29 cellular contexts compared by ENCODE assay signal in genomic region chr22:45961679-45962430, GRCh38. TPM values are rescaled to one million over a fixed set of nuclear protein-coding genes. Genes with fewer than 3 reads are reported as not detected.
"Had no signal": no experiment of that assay in that cellular context is flagged by ENCODE, and none has a peak within 500 bp of the region (broad histone marks: within the 10 kb centered on the region; RNA-seq: fewer than 3 reads in every experiment).

No MANE protein-coding gene starts in this region.

- H3K27ac Mint-ChIP-seq: naive thymus-derived CD4-positive, alpha-beta T cell; natural killer cell treated with Interleukin-12 subunit alpha and Interleukin-12 subunit beta and Interleukin-15 and Interleukin-18, amount 100 ng/mL, for 72 hours; stimulated activated naive B cell treated with anti-CD40 and anti-IgM and Interleukin-4, amounts not matched to agents 10 μg/mL and 1 μg/mL and 100 μg/mL, for 72 hours had no signal

- H3K4me1 ChIP-seq: heart left ventricle, left ventricle myocardium inferior, prostate gland, sigmoid colon, stomach, testis, thyroid gland, transverse colon, upper lobe of right lung had no signal

- H3K27me3 ChIP-seq: ovary, testis, thyroid gland, upper lobe of right lung had no signal

- H3K4me3 Mint-ChIP-seq: naive thymus-derived CD4-positive, alpha-beta T cell; natural killer cell treated with Interleukin-12 subunit alpha and Interleukin-12 subunit beta and Interleukin-15 and Interleukin-18, amount 100 ng/mL, for 72 hours; stimulated activated naive B cell treated with anti-CD40 and anti-IgM and Interleukin-4, amounts not matched to agents 10 μg/mL and 1 μg/mL and 100 μg/mL, for 72 hours had no signal

- H3K4me2 ChIP-seq: smooth muscle cell had no signal

- ATAC-seq: heart left ventricle; mucosa of descending colon; naive thymus-derived CD4-positive, alpha-beta T cell; natural killer cell treated with Interleukin-12 subunit alpha and Interleukin-12 subunit beta and Interleukin-15 and Interleukin-18, amount 100 ng/mL, for 72 hours; right cardiac atrium; stimulated activated naive B cell treated with anti-CD40 and anti-IgM and Interleukin-4, amounts not matched to agents 10 μg/mL and 1 μg/mL and 100 μg/mL, for 72 hours; stimulated activated naive CD8-positive, alpha-beta T cell treated with anti-CD3 and anti-CD28 coated beads, Interleukin-15, Interleukin-2, amounts not matched to agents 100 U/mL and 50 U/mL, for 24 hours; upper lobe of right lung had no signal

- H3K36me3 ChIP-seq: heart left ventricle, left ventricle myocardium inferior, neutrophil, ovary, prostate gland, sigmoid colon, stomach, thyroid gland, transverse colon, upper lobe of right lung had no signal

- DNase-seq: heart left ventricle; hypothalamus; islet precursor cell; left ventricle myocardium inferior; mesendoderm; midbrain; mucosa of descending colon; naive thymus-derived CD4-positive, alpha-beta T cell; occipital lobe; ovary; retina; right cardiac atrium; sigmoid colon; stimulated activated CD4-positive, alpha-beta T cell treated with anti-CD3 and anti-CD28 coated beads, Interleukin-2, amount 100 ng/mL, for 24 hours; stimulated activated CD4-positive, alpha-beta T cell treated with anti-CD3 and anti-CD28 coated beads, Interleukin-4, amount 100 ng/mL, for 1 hour; stimulated activated naive B cell treated with anti-CD40 and anti-IgM and Interleukin-4, amounts not matched to agents 10 μg/mL and 1 μg/mL and 100 μg/mL, for 72 hours; stimulated activated naive CD8-positive, alpha-beta T cell treated with anti-CD3 and anti-CD28 coated beads, Interleukin-15, Interleukin-2, amounts not matched to agents 100 U/mL and 50 U/mL, for 24 hours; stomach; testis; thyroid gland; transverse colon; upper lobe of right lung had no signal

- H3K4me1 Mint-ChIP-seq: naive thymus-derived CD4-positive, alpha-beta T cell had no signal

- H3K9me3 Mint-ChIP-seq: naive thymus-derived CD4-positive, alpha-beta T cell; natural killer cell treated with Interleukin-12 subunit alpha and Interleukin-12 subunit beta and Interleukin-15 and Interleukin-18, amount 100 ng/mL, for 72 hours; stimulated activated naive B cell treated with anti-CD40 and anti-IgM and Interleukin-4, amounts not matched to agents 10 μg/mL and 1 μg/mL and 100 μg/mL, for 72 hours had no signal

- H3K27ac ChIP-seq: heart left ventricle, left ventricle myocardium inferior, neutrophil, ovary, prostate gland, sigmoid colon, stomach, testis, thyroid gland, transverse colon, upper lobe of right lung had no signal

- H3K36me3 Mint-ChIP-seq: naive thymus-derived CD4-positive, alpha-beta T cell; natural killer cell treated with Interleukin-12 subunit alpha and Interleukin-12 subunit beta and Interleukin-15 and Interleukin-18, amount 100 ng/mL, for 72 hours; stimulated activated naive B cell treated with anti-CD40 and anti-IgM and Interleukin-4, amounts not matched to agents 10 μg/mL and 1 μg/mL and 100 μg/mL, for 72 hours had no signal

- H3K4me3 ChIP-seq: heart left ventricle, left ventricle myocardium inferior, lung, mucosa of descending colon, ovary, prostate gland, sigmoid colon, smooth muscle cell, stomach, testis, thyroid gland, transverse colon, upper lobe of right lung had no signal

- H3K9me3 ChIP-seq: heart left ventricle, left ventricle myocardium inferior, mucosa of descending colon, neutrophil, ovary, prostate gland, sigmoid colon, stomach, testis, thyroid gland, transverse colon, upper lobe of right lung had no signal

RNA-seq across cellular contexts. Expression of gene WNT7B, which starts 15.1 kb away (rescaled TPM):
- total RNA-seq: left ventricle myocardium inferior; mucosa of descending colon; myocyte; naive thymus-derived CD4-positive, alpha-beta T cell; natural killer cell treated with Interleukin-12 subunit alpha and Interleukin-12 subunit beta and Interleukin-15 and Interleukin-18, amount 100 ng/mL, for 72 hours; right cardiac atrium; sigmoid colon; skeletal muscle tissue; stomach; transverse colon had no signal
- polyA plus RNA-seq: heart left ventricle; naive thymus-derived CD4-positive, alpha-beta T cell; ovary; right cardiac atrium; sigmoid colon had no signal
